Comparison of ENCODE assay signal across 9 cellular contexts in the genomic region with DNA sequence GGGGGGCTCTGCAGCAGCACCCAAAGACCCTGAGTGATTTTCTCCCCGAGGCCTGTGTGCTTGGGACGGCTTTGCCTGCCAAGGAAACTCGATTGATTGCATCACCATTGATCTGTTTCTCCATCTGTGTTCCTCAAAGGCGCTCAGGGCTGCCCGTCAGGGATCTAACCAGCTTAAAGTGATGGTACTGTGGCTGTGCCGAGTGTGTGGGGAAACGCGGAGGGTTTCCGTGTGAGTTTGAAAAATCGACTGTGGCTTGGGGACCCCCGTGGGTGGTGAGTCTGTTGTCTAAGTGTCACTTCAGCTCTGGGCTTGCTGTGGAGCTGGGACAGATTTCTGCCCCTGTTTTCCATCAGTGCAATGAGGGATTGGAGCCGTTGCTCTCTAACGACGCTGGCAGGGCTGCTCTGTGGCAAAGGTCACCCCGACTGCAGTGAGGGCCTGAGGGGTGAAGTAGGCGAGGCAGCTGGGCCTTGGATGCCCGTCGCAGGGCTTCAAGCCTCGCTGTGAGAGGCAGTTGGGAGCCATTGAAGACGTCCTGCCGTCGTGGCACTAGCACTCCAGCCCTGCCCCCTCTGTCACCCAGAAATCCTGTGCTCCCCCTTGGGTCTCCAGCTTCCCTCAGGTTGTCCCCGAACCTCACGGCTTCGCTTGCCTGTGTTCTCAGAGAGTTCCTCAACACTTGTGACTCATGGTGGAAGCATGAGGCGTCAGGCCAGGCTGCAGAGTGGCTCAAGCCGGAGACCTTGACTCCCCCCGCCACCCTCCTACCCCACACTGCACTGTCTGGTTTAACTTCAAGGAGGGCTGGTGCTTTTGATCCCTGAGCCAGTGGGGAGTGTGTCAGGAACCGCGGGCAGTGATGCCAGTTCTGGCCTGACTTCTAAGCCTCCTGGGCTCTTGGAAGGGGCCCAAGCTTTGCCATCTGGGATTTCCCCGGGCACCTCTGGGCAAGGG. TPM values are rescaled to one million over a fixed set of nuclear protein-coding genes. Genes with fewer than 3 reads are reported as not detected.
A peak's percentile ranks its signal among the peaks of the same experiment; 100 is the strongest.
DNase-seq lines count a peak whose midpoint lies in the region; ATAC-seq and TF ChIP-seq lines count a peak whose summit lies in the region.
"Had no signal": no experiment of that assay in that cellular context is flagged by ENCODE, and none has a peak within 500 bp of the region (broad histone marks: within the 10 kb centered on the region; RNA-seq: fewer than 3 reads in every experiment).

No MANE protein-coding gene starts in this region.

- H3K27me3 ChIP-seq in kidney epithelial cell (ENCODE audit: control insufficient read depth, insufficient read depth, low read length) (peaks cover 10% of the 10 kb centered on the region), A673 (replicated peaks; ENCODE audit: insufficient read depth, low read depth, low read length, poor library complexity) (no peaks in the 10 kb centered on the region)

- H3K9me3 Mint-ChIP-seq in activated T-cell treated with anti-CD3 and anti-CD28 coated beads, Interleukin-2, amount 50 U/mL, for 72 hours = no peaks in the 10 kb centered on the region

- no peaks in the 10 kb centered on the region for H3K36me3 Mint-ChIP-seq in activated T-cell treated with anti-CD3 and anti-CD28 coated beads, Interleukin-2, amount 50 U/mL, for 72 hours (ENCODE audit: insufficient read depth in 2 of 2)

- H3K4me3 Mint-ChIP-seq in activated T-cell treated with anti-CD3 and anti-CD28 coated beads, Interleukin-2, amount 50 U/mL, for 72 hours = no peak overlapping the region

- BruUV-seq in A673 (replicated peaks; lab: Mats Ljungman, UMichigan) = no TSS peak

- no peak overlapping the region for H3K27ac ChIP-seq in A673 (ENCODE audit: low read depth, low read length, poor library complexity, severe bottlenecking)

- H3K36me3 ChIP-seq in kidney epithelial cell (ENCODE audit: control insufficient read depth, insufficient read depth, low read length) (no peaks in the 10 kb centered on the region), A673 (ENCODE audit: insufficient read depth, low read length, poor library complexity, severe bottlenecking) (no peaks in the 10 kb centered on the region)

- H3K4me1 ChIP-seq in A673 (ENCODE audit: insufficient read depth, low read length, poor library complexity, severe bottlenecking) = no peaks in the 10 kb centered on the region

- no peak overlapping the region for H3K4me3 ChIP-seq in HFF-Myc (replicated peaks; ENCODE audit: low read depth, low read length)
- H3K4me3 ChIP-seq in astrocyte of the cerebellum (ENCODE audit: low read depth, low read length) = no peak overlapping the region
- no peak overlapping the region for H3K4me3 ChIP-seq in kidney epithelial cell (ENCODE audit: low read depth, low read length)
- no peak overlapping the region for H3K4me3 ChIP-seq in A673 (ENCODE audit: low read depth, low read length, poor library complexity, severe bottlenecking)

- CTCF ChIA-PET in A673 (lab: Charles Lee) = no interaction called here

- H3K27ac Mint-ChIP-seq in activated T-cell treated with anti-CD3 and anti-CD28 coated beads, Interleukin-2, amount 50 U/mL, for 72 hours = no peak overlapping the region

- TF ChIP-seq CTCF in HFF-Myc (IDR thresholded peaks at IDR 0.05; ENCODE audit: low read depth, low read length, missing control alignments) (no peak), astrocyte of the cerebellum (IDR thresholded peaks at IDR 0.05; ENCODE audit: low read depth, low read length, missing control alignments) (no peak), kidney epithelial cell (IDR thresholded peaks at IDR 0.05; ENCODE audit: insufficient read depth, low read length, poor library complexity, severe bottlenecking) (no peak), A673 (conservative IDR thresholded peaks at IDR 0.05; ENCODE audit: low read depth, low read length) (no peak)

- H3K9me3 ChIP-seq in A673 (ENCODE audit: low read depth, low read length, poor library complexity, severe bottlenecking) = no peaks in the 10 kb centered on the region

- peaks cover 9% of the 10 kb centered on the region for H3K27me3 Mint-ChIP-seq in activated T-cell treated with anti-CD3 and anti-CD28 coated beads, Interleukin-2, amount 50 U/mL, for 72 hours (ENCODE audit: low read depth)

- no peak for ATAC-seq in GM18867 (IDR thresholded peaks at IDR 0.05; ENCODE audit: unreplicated experiment)
- no peak for ATAC-seq in activated T-cell treated with anti-CD3 and anti-CD28 coated beads, Interleukin-2, amount 50 U/mL, for 72 hours (replicated peaks in 1 of 2)

- POLR2A ChIA-PET in A673 (lab: Charles Lee; ENCODE audit: low non-redundant PET) = no interaction called here

- no peaks in the 10 kb centered on the region for H3K4me1 Mint-ChIP-seq in activated T-cell treated with anti-CD3 and anti-CD28 coated beads, Interleukin-2, amount 50 U/mL, for 72 hours (ENCODE audit: low read depth)

- in situ Hi-C loops in astrocyte of the cerebellum (cut with HindIII; ENCODE audit: low sequenced_read_pairs) = no loop called here

- DNase-seq in 8988T = peak; percentile 65
- peak; percentile 35 for DNase-seq in HFF-Myc (ENCODE audit: extremely low read depth, low read depth)
- peak; percentile 58 for DNase-seq in astrocyte of the cerebellum (ENCODE audit: low read depth)
- DNase-seq in kidney epithelial cell (ENCODE audit: low read depth) = peak; percentile 76
- no peak for DNase-seq in activated T-cell treated with anti-CD3 and anti-CD28 coated beads, Interleukin-2, amount 50 U/mL, for 72 hours
- no peak for DNase-seq in NCI-H69 (lab: John Stamatoyannopoulos, UW)
- no peak for DNase-seq in A673 (ENCODE audit: low spot score)
- DNase-seq: COR-L47 had no signal

- intact Hi-C loops in A673 (cut with micrococcal nuclease; ENCODE audit: unreplicated experiment) = no loop called here

RNA-seq across cellular contexts. Expression of gene CACNA1I, which starts 21.8 kb away (rescaled TPM):
- total RNA-seq in kidney epithelial cell (not detected in 2 replicates), A673 (2021) (0.90 and 1.4 TPM in 2 replicates)
- under 1 TPM; 0.34 to 0.58 TPM for total RNA-seq in activated T-cell treated with anti-CD3 and anti-CD28 coated beads, Interleukin-2, amount 50 U/mL, for 72 hours

RNA-seq across cellular contexts. Expression of gene RPS19BP1, which starts 59.8 kb away (rescaled TPM):
- 121 and 135 TPM in 2 replicates for total RNA-seq in kidney epithelial cell
- 10 to 100 TPM; 78.3 to 82.0 TPM for total RNA-seq in activated T-cell treated with anti-CD3 and anti-CD28 coated beads, Interleukin-2, amount 50 U/mL, for 72 hours
- total RNA-seq in A673 (2021) = 93.5 and 97.2 TPM in 2 replicates

Comparison
In these comparisons a context has a peak if more than half of its experiments do, and no peak if none do; other contexts are left out.
1. DNase-seq: peak in 8988T (single experiment), HFF-Myc (single experiment), astrocyte of the cerebellum (single experiment) and kidney epithelial cell (single experiment); none in activated T-cell treated with anti-CD3 and anti-CD28 coated beads, Interleukin-2, amount 50 U/mL, for 72 hours (0 of 2), NCI-H69 (single experiment) and A673 (single experiment).